8 cellular contexts compared by ENCODE assay signal in the genomic region with DNA sequence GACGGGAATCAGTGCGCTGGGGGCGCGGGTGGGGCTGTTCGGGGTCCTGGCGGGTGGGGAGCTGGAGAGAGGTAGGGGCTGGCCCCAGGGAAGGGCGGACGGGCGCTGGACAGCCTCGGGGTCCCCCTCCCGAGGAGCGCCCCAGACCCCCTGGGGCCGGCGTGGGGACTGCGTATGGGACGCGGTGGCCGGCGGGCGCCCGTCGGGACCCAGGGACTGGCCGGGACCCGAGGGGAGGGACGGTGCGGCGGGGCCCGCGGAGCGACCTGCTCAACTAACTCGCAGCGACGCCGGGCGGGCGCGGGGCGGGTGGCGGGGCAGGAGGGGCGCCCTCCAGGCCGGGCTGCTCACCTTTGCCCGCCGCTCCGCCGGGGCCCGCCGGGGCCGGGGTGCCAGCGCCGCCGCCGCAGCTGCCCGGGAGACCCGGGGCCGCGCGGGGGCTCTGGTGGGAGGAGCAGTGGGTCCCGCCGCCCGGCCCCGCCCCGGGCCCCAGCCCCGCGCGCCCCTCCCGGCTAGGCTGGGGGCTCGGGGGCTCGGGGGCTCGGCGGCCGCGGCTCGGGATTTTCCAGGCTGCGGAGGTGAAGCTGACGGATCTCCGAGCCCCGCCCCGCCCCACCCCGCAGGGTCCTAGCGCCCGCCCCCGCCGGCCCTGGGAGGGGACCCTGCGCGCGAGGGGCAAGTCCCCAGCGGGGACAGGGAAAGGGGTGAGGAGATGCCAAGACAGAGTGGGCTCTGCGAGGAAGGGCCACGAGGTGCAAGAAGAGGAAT. TPM values are rescaled to one million over a fixed set of nuclear protein-coding genes. Genes with fewer than 3 reads are reported as not detected.
DNase-seq lines count a peak whose midpoint lies in the region; ATAC-seq and TF ChIP-seq lines count a peak whose summit lies in the region.

No MANE protein-coding gene starts in this region.

- no peak overlapping the region; the same call in 1 of the 2 replicates for H3K4ac ChIP-seq in IMR-90 (ENCODE audit: low read depth, low read length)

- no peak overlapping the region for H3K23ac ChIP-seq in IMR-90 (ENCODE audit: low read depth, low read length)

- no peak overlapping the region for H2BK20ac ChIP-seq in IMR-90 (ENCODE audit: low read depth, low read length)

- H3K18ac ChIP-seq in IMR-90 (ENCODE audit: low read depth, low read length), result no peak overlapping the region

- CTCF ChIA-PET in IMR-90 (lab: Yijun Ruan, JAX), result no interaction called here

- no peak for TF ChIP-seq RAD21 in IMR-90 (IDR thresholded peaks at IDR 0.05; ENCODE audit: low read length)

- no peaks in the 10 kb centered on the region for H3K9me1 ChIP-seq in IMR-90 (ENCODE audit: insufficient read depth, low read length)

- DNase-seq in ELR (ENCODE audit: low read depth) (peak; percentile 22), IMR-90 (no peak), ecto neural progenitor cell (ENCODE audit: low spot score) (peak; percentile 66)
- DNase-seq in activated CD4-positive, alpha-beta T cell treated with anti-CD3 and anti-CD28 coated beads, Interleukin-2, amount 50 U/mL, for 48 hours, result peak; percentile 44 to 52
- DNase-seq in stimulated activated naive CD4-positive, alpha-beta T cell treated with Interleukin-2 at 50 U/mL for 16 hours (lab: John Stamatoyannopoulos, UW), result peak; percentile 67

- H3K56ac ChIP-seq in IMR-90 (ENCODE audit: extremely low read depth, insufficient read depth, low read length), result no peak overlapping the region

- H3K27ac ChIP-seq in IMR-90 (ENCODE audit: insufficient read depth, low read length), result no peak overlapping the region
- H3K27ac ChIP-seq in mucosa of rectum (ENCODE audit: low read depth in 2 of 2, low read length in 2 of 2), result peak overlapping the region; percentile 91 to 93

- H3K79me1 ChIP-seq in IMR-90 (ENCODE audit: low read depth in 1 of 2, low read length in 2 of 2), result no peaks in the 10 kb centered on the region

- no peaks in the 10 kb centered on the region for H3K9me3 ChIP-seq in IMR-90 (ENCODE audit: control insufficient read depth, insufficient read depth, low read length)
- no peaks in the 10 kb centered on the region for H3K9me3 ChIP-seq in mucosa of rectum (ENCODE audit: control insufficient read depth in 2 of 2, low read length in 2 of 2)

- H4K20me1 ChIP-seq in IMR-90 (ENCODE audit: insufficient read depth, low read length), result no peaks in the 10 kb centered on the region

- H2AK5ac ChIP-seq in IMR-90 (ENCODE audit: low read depth, low read length), result peak overlapping the region; percentile 15

- no peak overlapping the region; the same call in 2 of the 3 replicates for H2BK15ac ChIP-seq in IMR-90 (ENCODE audit: low read depth, low read length)

- peak overlapping the region; percentile 93 for H3K4me2 ChIP-seq in IMR-90 (ENCODE audit: low read depth, low read length)

- no peak overlapping the region; the same call in 1 of the 2 replicates for H3K9ac ChIP-seq in IMR-90 (ENCODE audit: low read depth, low read length)
- H3K9ac ChIP-seq in mucosa of rectum (ENCODE audit: low read depth in 1 of 2, low read length in 2 of 2), result peak overlapping the region; percentile 92 to 93

- H2BK5ac ChIP-seq in IMR-90 (ENCODE audit: low read depth, low read length, poor library complexity, severe bottlenecking), result no peak overlapping the region

- peaks cover 6% of the 10 kb centered on the region for H3K4me1 ChIP-seq in IMR-90 (ENCODE audit: control insufficient read depth, insufficient read depth, low read length)
- peaks cover 74 to 88% of the 10 kb centered on the region in 2 donors for H3K4me1 ChIP-seq in mucosa of rectum (ENCODE audit: control insufficient read depth in 2 of 2, insufficient read depth in 2 of 2, low read length in 2 of 2)

- no peak overlapping the region for H4K5ac ChIP-seq in IMR-90 (ENCODE audit: low read depth, low read length)

- H3K27me3 ChIP-seq in IMR-90 (ENCODE audit: control insufficient read depth, insufficient read depth, low read length), result peaks cover 4% of the 10 kb centered on the region; the same call in 1 of the 2 replicates
- no peaks in the 10 kb centered on the region for H3K27me3 ChIP-seq in mucosa of rectum (ENCODE audit: control insufficient read depth in 2 of 2, insufficient read depth in 2 of 2, low read length in 2 of 2)

- POLR2A ChIA-PET in IMR-90 (lab: Charles Lee; ENCODE audit: unreplicated experiment), result no interaction called here

- peak overlapping the region; percentile 91 for H2AFZ ChIP-seq in IMR-90 (replicated peaks; ENCODE audit: low read length, poor library complexity)

- intact Hi-C loops in IMR-90 (cut with micrococcal nuclease), result no loop called here

- H3K36me3 ChIP-seq in IMR-90 (ENCODE audit: control insufficient read depth, insufficient read depth, low read length) (no peaks in the 10 kb centered on the region), mucosa of rectum (ENCODE audit: control insufficient read depth in 2 of 2, insufficient read depth in 2 of 2, low read length in 2 of 2) (peaks cover 7 to 9% of the 10 kb centered on the region in 2 donors)

- WGBS in IMR-90 (ENCODE audit: extremely low coverage in 2 of 2, insufficient read length in 1 of 2), 2 experiments, result 2% methylated on average over 17 of the region's 89 CpGs; no CpG with 5 or more reads in 1 of the 2 experiments

- H4K91ac ChIP-seq in IMR-90 (ENCODE audit: insufficient read depth, low read depth, low read length), result no peak overlapping the region

- dilution Hi-C loops in IMR-90 (cut with HindIII; ENCODE audit: low sequenced_read_pairs, unreplicated experiment), result no loop called here

- ATAC-seq in IMR-90 (ENCODE audit: low read depth) (peak; percentile 87), GM18873 (IDR thresholded peaks at IDR 0.05; ENCODE audit: low FRiP score, unreplicated experiment) (no peak), HG03045 (IDR thresholded peaks at IDR 0.05; ENCODE audit: unreplicated experiment) (no peak)

- no peak overlapping the region for H2BK120ac ChIP-seq in IMR-90 (ENCODE audit: low read depth, low read length)

- peak overlapping the region; percentile 88 for H2AK9ac ChIP-seq in IMR-90 (replicated peaks; ENCODE audit: low read depth, low read length, poor library complexity)

- BruUV-seq in IMR-90 (replicated peaks; lab: Mats Ljungman, UMichigan), result no TSS peak

- in situ Hi-C loops in IMR-90 (cut with MboI; ENCODE audit: low sequenced_read_pairs), result no loop called here

- peak overlapping the region; percentile 48 for H3K4me3 ChIP-seq in IMR-90 (ENCODE audit: insufficient read depth, low read depth, low read length)
- peak overlapping the region; percentile 73 to 85 for H3K4me3 ChIP-seq in mucosa of rectum (ENCODE audit: low read length in 2 of 2)

- no peak for TF ChIP-seq POLR2A in IMR-90 (IDR thresholded peaks at IDR 0.05; ENCODE audit: low read depth, low read length)

- TF ChIP-seq CTCF in IMR-90 (conservative IDR thresholded peaks at IDR 0.05; ENCODE audit: low read depth, low read length), result no peak

- H3K14ac ChIP-seq in IMR-90 (replicated peaks; ENCODE audit: low read depth, low read length), result peak overlapping the region; percentile 65; the same call in 1 of the 2 replicates

- peak overlapping the region in 1 of 2 experiments; percentile 77; a peak in 1 of 4 replicates for H4K8ac ChIP-seq in IMR-90 (ENCODE audit: low read depth in 2 of 2, low read length in 2 of 2)

TF ChIP-seq in IMR-90, 13 proteins besides CTCF, POLR2A, EP300 and RAD21:
- no peak for TF ChIP-seq BHLHE40 (IDR thresholded peaks at IDR 0.05; ENCODE audit: low read depth, low read length)
- TF ChIP-seq RCOR1 (IDR thresholded peaks at IDR 0.05; ENCODE audit: insufficient replicate concordance, low read length), result no peak

RNA-seq across cellular contexts. Expression of gene STARD10, which starts 12.3 kb away (rescaled TPM):
- 22.2 and 23.8 TPM in 2 replicates for total RNA-seq in IMR-90 (2012; rRNA removed)
- 32.9 and 37.4 TPM in 2 replicates for polyA plus RNA-seq in IMR-90 (2012; rRNA removed)
- 51.8 and 54.8 TPM in 2 replicates for polyA plus RNA-seq in IMR-90 (2012; cell fraction: cytosol; rRNA removed)
- polyA plus RNA-seq in IMR-90 (2012; cell fraction: nucleus; rRNA removed; ENCODE audit: low replicate concordance), result 18.7 and 29.9 TPM in 2 replicates

RNA-seq across cellular contexts. Expression of gene ARAP1, which starts 29.3 kb away (rescaled TPM):
- total RNA-seq in IMR-90 (2012; rRNA removed), result 37.6 and 38.0 TPM in 2 replicates
- polyA plus RNA-seq in IMR-90 (2012; rRNA removed), result 59.4 and 63.1 TPM in 2 replicates
- polyA plus RNA-seq in IMR-90 (2012; cell fraction: cytosol; rRNA removed), result 42.2 and 63.5 TPM in 2 replicates
- 119 and 357 TPM in 2 replicates for polyA plus RNA-seq in IMR-90 (2012; cell fraction: nucleus; rRNA removed; ENCODE audit: low replicate concordance)

RNA-seq across cellular contexts. Expression of gene ATG16L2, which starts 32.7 kb away (rescaled TPM):
- 1.3 and 1.4 TPM in 2 replicates for total RNA-seq in IMR-90 (2012; rRNA removed)
- polyA plus RNA-seq in IMR-90 (2012; rRNA removed), result 12.2 and 12.7 TPM in 2 replicates
- 2.9 and 5.8 TPM in 2 replicates for polyA plus RNA-seq in IMR-90 (2012; cell fraction: cytosol; rRNA removed)
- 186 and 227 TPM in 2 replicates for polyA plus RNA-seq in IMR-90 (2012; cell fraction: nucleus; rRNA removed; ENCODE audit: low replicate concordance)
